17 cellular contexts compared by ENCODE assay signal in the genomic region with DNA sequence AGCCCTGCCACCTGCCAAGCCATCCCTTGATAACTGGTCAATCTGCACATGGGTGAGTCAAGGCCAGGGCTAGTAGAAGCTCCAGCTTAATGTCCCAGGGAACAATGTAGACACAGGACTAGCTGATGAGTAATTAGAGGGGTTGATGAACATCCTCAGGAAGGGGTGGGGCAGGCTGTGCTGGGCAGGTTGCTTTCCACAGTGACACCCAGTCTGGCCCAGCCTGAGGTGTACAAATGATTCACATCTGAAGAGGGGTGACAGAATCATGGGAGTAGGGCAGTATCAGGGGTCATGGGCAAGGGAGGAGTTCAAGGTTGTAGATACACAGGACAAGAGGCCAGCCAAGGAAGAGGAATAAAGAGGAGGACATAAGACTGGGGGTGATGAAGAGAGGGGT. TPM values are rescaled to one million over a fixed set of nuclear protein-coding genes. Genes with fewer than 3 reads are reported as not detected.
DNase-seq lines count a peak whose midpoint lies in the region; ATAC-seq, FAIRE-seq and TF ChIP-seq lines count a peak whose summit lies in the region.
"Had no signal": no experiment of that assay in that cellular context is flagged by ENCODE, and none has a peak within 500 bp of the region (broad histone marks: within the 10 kb centered on the region; RNA-seq: fewer than 3 reads in every experiment).

No MANE protein-coding gene starts in this region.

- peaks cover 14% of the 10 kb centered on the region for H3K4me1 Mint-ChIP-seq in activated CD4-positive, alpha-beta memory T cell treated with anti-CD3 and anti-CD28 coated beads for 36 hours (ENCODE audit: low read depth)
- H3K4me1 Mint-ChIP-seq in WTC11: peaks cover 44% of the 10 kb centered on the region

- TF ChIP-seq CTCF in WTC11 (IDR thresholded peaks at IDR 0.05): no peak
- TF ChIP-seq CTCF in BE2C (IDR thresholded peaks at IDR 0.05; ENCODE audit: low read depth, low read length): no peak

- intact Hi-C loops in activated CD4-positive, alpha-beta memory T cell treated with anti-CD3 and anti-CD28 coated beads for 36 hours (cut with micrococcal nuclease): no loop called here

- no peaks in the 10 kb centered on the region for H3K36me3 Mint-ChIP-seq in activated CD4-positive, alpha-beta memory T cell treated with anti-CD3 and anti-CD28 coated beads for 36 hours
- peaks cover 25% of the 10 kb centered on the region for H3K36me3 Mint-ChIP-seq in WTC11

- no peaks in the 10 kb centered on the region for H3K4me1 ChIP-seq in BE2C

- H3K27me3 Mint-ChIP-seq in activated CD4-positive, alpha-beta memory T cell treated with anti-CD3 and anti-CD28 coated beads for 36 hours: peaks cover 13% of the 10 kb centered on the region
- peaks cover 14% of the 10 kb centered on the region for H3K27me3 Mint-ChIP-seq in WTC11 (ENCODE audit: low read depth)

- H3K4me3 Mint-ChIP-seq in activated CD4-positive, alpha-beta memory T cell treated with anti-CD3 and anti-CD28 coated beads for 36 hours: no peak overlapping the region
- H3K4me3 Mint-ChIP-seq in WTC11: no peak overlapping the region
- H3K4me3 Mint-ChIP-seq: nephron progenitor cell had no signal

- H3K9me3 Mint-ChIP-seq in activated CD4-positive, alpha-beta memory T cell treated with anti-CD3 and anti-CD28 coated beads for 36 hours: no peaks in the 10 kb centered on the region
- H3K9me3 Mint-ChIP-seq in WTC11: no peaks in the 10 kb centered on the region

- H3K4me3 ChIP-seq in BE2C (ENCODE audit: low read depth, low read length): no peak overlapping the region
- H3K4me3 ChIP-seq: gastroesophageal sphincter, SJSA1, thyroid gland had no signal

- H3K27me3 ChIP-seq in BE2C: no peaks in the 10 kb centered on the region
- H3K27me3 ChIP-seq: thyroid gland had no signal

- no peak for TF ChIP-seq POLR2A in H54 (IDR thresholded peaks at IDR 0.05; ENCODE audit: low read depth, low read length)

- DNase-seq in NK-92 treated with Interleukin-12 subunit alpha and Interleukin-12 subunit beta, amount 100 ng/mL, for 24 hours (lab: John Stamatoyannopoulos, UW): peak; percentile 40
- DNase-seq in NK-92 (lab: John Stamatoyannopoulos, UW; ENCODE audit: unreplicated experiment) (no peak), H54 (ENCODE audit: insufficient read length, low spot score) (peak; percentile 29), kidney tubule cell (ENCODE audit: low spot score) (peak; percentile 43), WTC11 (ENCODE audit: low spot score) (no peak), BE2C (no peak)
- DNase-seq in activated CD4-positive, alpha-beta memory T cell treated with anti-CD3 and anti-CD28 coated beads for 36 hours: peak; percentile 35
- DNase-seq: 8988T, amygdala, Karpas-422, NCI-H1417, nephron progenitor cell, thyroid gland had no signal

- H3K27ac Mint-ChIP-seq in activated CD4-positive, alpha-beta memory T cell treated with anti-CD3 and anti-CD28 coated beads for 36 hours: no peak overlapping the region
- no peak overlapping the region for H3K27ac Mint-ChIP-seq in WTC11
- H3K27ac Mint-ChIP-seq: nephron progenitor cell had no signal

- POLR2A ChIA-PET in activated CD4-positive, alpha-beta memory T cell treated with anti-CD3 and anti-CD28 coated beads for 36 hours (lab: Charles Lee): no interaction called here
- POLR2A ChIA-PET in WTC11 (lab: Charles Lee): no interaction called here

- CTCF ChIA-PET in activated CD4-positive, alpha-beta memory T cell treated with anti-CD3 and anti-CD28 coated beads for 36 hours (lab: Charles Lee): no interaction called here
- CTCF ChIA-PET in WTC11 (lab: Charles Lee): no interaction called here

- no peaks in the 10 kb centered on the region for H3K36me3 ChIP-seq in BE2C
- H3K36me3 ChIP-seq: gastroesophageal sphincter, SJSA1, thyroid gland had no signal

- no peak for FAIRE-seq in H54 (lab: Jason Lieb, UNC)

- no peaks in the 10 kb centered on the region for H3K9me3 ChIP-seq in BE2C
- H3K9me3 ChIP-seq: gastroesophageal sphincter, SJSA1, thyroid gland had no signal

- ATAC-seq in WTC11 (no peak), HG03469 (IDR thresholded peaks at IDR 0.05; ENCODE audit: unreplicated experiment) (no peak)
- ATAC-seq: gastroesophageal sphincter had no signal

TF ChIP-seq in WTC11, 78 proteins besides CTCF, POLR2A, EP300 and RAD21:
- no peak for TF ChIP-seq NR2C2 (CRISPR knock-in tag; IDR thresholded peaks at IDR 0.05)
- TF ChIP-seq, protein P1, sequence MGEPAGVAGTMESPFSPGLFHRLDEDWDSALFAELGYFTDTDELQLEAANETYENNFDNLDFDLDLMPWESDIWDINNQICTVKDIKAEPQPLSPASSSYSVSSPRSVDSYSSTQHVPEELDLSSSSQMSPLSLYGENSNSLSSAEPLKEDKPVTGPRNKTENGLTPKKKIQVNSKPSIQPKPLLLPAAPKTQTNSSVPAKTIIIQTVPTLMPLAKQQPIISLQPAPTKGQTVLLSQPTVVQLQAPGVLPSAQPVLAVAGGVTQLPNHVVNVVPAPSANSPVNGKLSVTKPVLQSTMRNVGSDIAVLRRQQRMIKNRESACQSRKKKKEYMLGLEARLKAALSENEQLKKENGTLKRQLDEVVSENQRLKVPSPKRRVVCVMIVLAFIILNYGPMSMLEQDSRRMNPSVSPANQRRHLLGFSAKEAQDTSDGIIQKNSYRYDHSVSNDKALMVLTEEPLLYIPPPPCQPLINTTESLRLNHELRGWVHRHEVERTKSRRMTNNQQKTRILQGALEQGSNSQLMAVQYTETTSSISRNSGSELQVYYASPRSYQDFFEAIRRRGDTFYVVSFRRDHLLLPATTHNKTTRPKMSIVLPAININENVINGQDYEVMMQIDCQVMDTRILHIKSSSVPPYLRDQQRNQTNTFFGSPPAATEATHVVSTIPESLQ (CRISPR knock-in tag; IDR thresholded peaks at IDR 0.05): no peak
- TF ChIP-seq MXD4 (CRISPR knock-in tag; IDR thresholded peaks at IDR 0.05; ENCODE audit: borderline replicate concordance): no peak
- TF ChIP-seq, protein P2, sequence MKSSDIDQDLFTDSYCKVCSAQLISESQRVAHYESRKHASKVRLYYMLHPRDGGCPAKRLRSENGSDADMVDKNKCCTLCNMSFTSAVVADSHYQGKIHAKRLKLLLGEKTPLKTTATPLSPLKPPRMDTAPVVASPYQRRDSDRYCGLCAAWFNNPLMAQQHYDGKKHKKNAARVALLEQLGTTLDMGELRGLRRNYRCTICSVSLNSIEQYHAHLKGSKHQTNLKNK (CRISPR knock-in tag; IDR thresholded peaks at IDR 0.05): no peak
- TF ChIP-seq ATF1 (CRISPR knock-in tag; IDR thresholded peaks at IDR 0.05): no peak
- TF ChIP-seq, protein P3, sequence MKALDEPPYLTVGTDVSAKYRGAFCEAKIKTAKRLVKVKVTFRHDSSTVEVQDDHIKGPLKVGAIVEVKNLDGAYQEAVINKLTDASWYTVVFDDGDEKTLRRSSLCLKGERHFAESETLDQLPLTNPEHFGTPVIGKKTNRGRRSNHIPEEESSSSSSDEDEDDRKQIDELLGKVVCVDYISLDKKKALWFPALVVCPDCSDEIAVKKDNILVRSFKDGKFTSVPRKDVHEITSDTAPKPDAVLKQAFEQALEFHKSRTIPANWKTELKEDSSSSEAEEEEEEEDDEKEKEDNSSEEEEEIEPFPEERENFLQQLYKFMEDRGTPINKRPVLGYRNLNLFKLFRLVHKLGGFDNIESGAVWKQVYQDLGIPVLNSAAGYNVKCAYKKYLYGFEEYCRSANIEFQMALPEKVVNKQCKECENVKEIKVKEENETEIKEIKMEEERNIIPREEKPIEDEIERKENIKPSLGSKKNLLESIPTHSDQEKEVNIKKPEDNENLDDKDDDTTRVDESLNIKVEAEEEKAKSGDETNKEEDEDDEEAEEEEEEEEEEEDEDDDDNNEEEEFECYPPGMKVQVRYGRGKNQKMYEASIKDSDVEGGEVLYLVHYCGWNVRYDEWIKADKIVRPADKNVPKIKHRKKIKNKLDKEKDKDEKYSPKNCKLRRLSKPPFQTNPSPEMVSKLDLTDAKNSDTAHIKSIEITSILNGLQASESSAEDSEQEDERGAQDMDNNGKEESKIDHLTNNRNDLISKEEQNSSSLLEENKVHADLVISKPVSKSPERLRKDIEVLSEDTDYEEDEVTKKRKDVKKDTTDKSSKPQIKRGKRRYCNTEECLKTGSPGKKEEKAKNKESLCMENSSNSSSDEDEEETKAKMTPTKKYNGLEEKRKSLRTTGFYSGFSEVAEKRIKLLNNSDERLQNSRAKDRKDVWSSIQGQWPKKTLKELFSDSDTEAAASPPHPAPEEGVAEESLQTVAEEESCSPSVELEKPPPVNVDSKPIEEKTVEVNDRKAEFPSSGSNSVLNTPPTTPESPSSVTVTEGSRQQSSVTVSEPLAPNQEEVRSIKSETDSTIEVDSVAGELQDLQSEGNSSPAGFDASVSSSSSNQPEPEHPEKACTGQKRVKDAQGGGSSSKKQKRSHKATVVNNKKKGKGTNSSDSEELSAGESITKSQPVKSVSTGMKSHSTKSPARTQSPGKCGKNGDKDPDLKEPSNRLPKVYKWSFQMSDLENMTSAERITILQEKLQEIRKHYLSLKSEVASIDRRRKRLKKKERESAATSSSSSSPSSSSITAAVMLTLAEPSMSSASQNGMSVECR (CRISPR knock-in tag; IDR thresholded peaks at IDR 0.05; ENCODE audit: borderline replicate concordance): no peak
- TF ChIP-seq SMAD4 (CRISPR knock-in tag; IDR thresholded peaks at IDR 0.05): no peak

RNA-seq across cellular contexts. Expression of a gene that starts 4.3 kb away (rescaled TPM):
- under 1 TPM; 0.36 to 0.83 TPM for total RNA-seq in activated CD4-positive, alpha-beta memory T cell treated with anti-CD3 and anti-CD28 coated beads for 36 hours
- total RNA-seq in WTC11 (2021): 26.8 to 33.3 TPM (median 27.6 TPM) in 3 replicates
- polyA plus RNA-seq in BE2C (2012; ENCODE audit: insufficient read depth, insufficient read length, low read depth): 3.0 TPM
- total RNA-seq: lung microvascular endothelial cell, SJSA1 had no signal

Comparison
In these comparisons a context has a peak if more than half of its experiments do, and no peak if none do; other contexts are left out.
1. DNase-seq: peak in NK-92 treated with Interleukin-12 subunit alpha and Interleukin-12 subunit beta, amount 100 ng/mL, for 24 hours (single experiment), H54 (single experiment), activated CD4-positive, alpha-beta memory T cell treated with anti-CD3 and anti-CD28 coated beads for 36 hours (single experiment) and kidney tubule cell (single experiment); none in NK-92 (single experiment), WTC11 (single experiment) and BE2C (single experiment).
2. RNA of a gene that starts 4.3 kb away (total RNA-seq): 26.8 to 33.3 TPM in WTC11; 0.36 to 0.83 TPM in activated CD4-positive, alpha-beta memory T cell treated with anti-CD3 and anti-CD28 coated beads for 36 hours; every median in the first group is over 10 times any median in the second.